Comparison of ENCODE assay signal across 8 cellular contexts in the genomic region with DNA sequence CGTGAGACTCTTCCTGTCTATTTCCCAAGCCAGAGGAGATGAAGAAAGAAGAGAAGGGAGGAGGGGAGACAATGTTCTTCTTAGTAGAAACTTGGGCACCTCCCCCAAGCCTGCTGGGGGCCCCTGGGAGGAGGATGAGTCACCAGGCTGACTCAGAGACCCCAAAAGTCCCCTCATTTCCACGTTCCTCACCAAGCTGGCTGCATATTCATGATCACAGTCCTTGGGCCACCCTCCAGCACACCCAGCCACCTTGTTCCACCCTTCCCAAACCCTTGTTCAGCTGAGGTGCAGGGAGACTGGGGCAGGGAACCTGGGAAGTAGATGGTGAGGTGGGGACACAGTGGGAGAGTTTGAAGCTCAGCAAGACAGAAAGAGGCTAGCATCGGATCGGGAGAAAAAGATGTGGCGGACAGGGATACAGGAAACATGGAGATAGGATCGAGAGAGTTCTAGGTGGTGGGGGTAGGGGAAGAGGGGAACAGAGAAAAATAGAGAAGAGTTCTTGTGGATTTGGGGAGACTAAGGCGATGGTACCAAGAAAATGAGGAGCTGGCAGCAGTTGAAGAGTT. TPM values are rescaled to one million over a fixed set of nuclear protein-coding genes. Genes with fewer than 3 reads are reported as not detected.
A peak's percentile ranks its signal among the peaks of the same experiment; 100 is the strongest.
DNase-seq lines count a peak whose midpoint lies in the region; ATAC-seq, FAIRE-seq and TF ChIP-seq lines count a peak whose summit lies in the region.

No MANE protein-coding gene starts in this region.

- H4K20me1 ChIP-seq in OCI-LY7 (ENCODE audit: insufficient read depth, low read length), result no peaks in the 10 kb centered on the region
- no peaks in the 10 kb centered on the region for H4K20me1 ChIP-seq in HepG2 (ENCODE audit: insufficient read depth, low read length)

- no peak overlapping the region; the same call in 1 of the 2 replicates for H3K4me2 ChIP-seq in OCI-LY7 (ENCODE audit: low read length)
- peak overlapping the region; percentile 97 for H3K4me2 ChIP-seq in HepG2 (ENCODE audit: low read depth, low read length)

- peaks cover under 1% of the 10 kb centered on the region for H3K36me3 Mint-ChIP-seq in CD4-positive, alpha-beta T cell (ENCODE audit: low read depth)

- ATAC-seq in CD4-positive, alpha-beta T cell (ENCODE audit: poor library complexity), result no peak
- ATAC-seq in HepG2, result no peak
- ATAC-seq in stimulated activated naive CD8-positive, alpha-beta T cell treated with anti-CD3 and anti-CD28 coated beads, Interleukin-15, Interleukin-2, amounts not matched to agents 100 U/mL and 50 U/mL, for 24 hours, result peak; percentile 81
- ATAC-seq in HG02981 (IDR thresholded peaks at IDR 0.05; ENCODE audit: unreplicated experiment), result no peak
- ATAC-seq in GM19463 (IDR thresholded peaks at IDR 0.05; ENCODE audit: unreplicated experiment), result no peak

- no peaks in the 10 kb centered on the region for H3K9me3 ChIP-seq in CD4-positive, alpha-beta T cell (ENCODE audit: control insufficient read depth, low read length)
- H3K9me3 ChIP-seq in OCI-LY7 (ENCODE audit: low read length), result no peaks in the 10 kb centered on the region
- H3K9me3 ChIP-seq in breast epithelium, result no peaks in the 10 kb centered on the region
- H3K9me3 ChIP-seq in HepG2 (ENCODE audit: low read length), result no peaks in the 10 kb centered on the region

- peak overlapping the region; percentile 83 for H3K9ac ChIP-seq in HepG2 (ENCODE audit: insufficient read depth, low read depth, low read length)

- no peak for TF ChIP-seq POLR2A in breast epithelium (IDR thresholded peaks at IDR 0.05)
- TF ChIP-seq POLR2A in HepG2 (IDR thresholded peaks at IDR 0.05; ENCODE audit: insufficient read depth in 1 of 2, low read depth in 2 of 2, low read length in 2 of 2), result no peak

- in situ Hi-C loops in HepG2 (cut with HindIII; ENCODE audit: extremely low pct_ligation_motif_present, low pct_unique_long_range_greater_than_20kb) (loop anchor here (5.0 to 10.0 kb wide), 2 partner anchors 188 to 301 kb away; no protein-coding TSS in a partner anchor), G401 (cut with HindIII; ENCODE audit: low sequenced_read_pairs) (no loop called here)

- H2AFZ ChIP-seq in OCI-LY7 (ENCODE audit: low read length), result peak overlapping the region; percentile 98; the same call in 1 of the 2 replicates
- H2AFZ ChIP-seq in HepG2 (ENCODE audit: low read length), result peak overlapping the region; percentile 56

- no peaks in the 10 kb centered on the region for H3K79me2 ChIP-seq in OCI-LY7 (ENCODE audit: insufficient read depth, low read depth, low read length)
- H3K79me2 ChIP-seq in HepG2 (ENCODE audit: insufficient read depth, low read length), result peaks cover 7% of the 10 kb centered on the region

- no peak for TF ChIP-seq EP300 in HepG2 (IDR thresholded peaks at IDR 0.05; ENCODE audit: low read depth in 2 of 2, low read length in 2 of 2)
- TF ChIP-seq EP300 in HepG2 (CRISPR knock-in tag; IDR thresholded peaks at IDR 0.05; ENCODE audit: borderline replicate concordance), result no peak

- WGBS in HepG2 (ENCODE audit: low lambda C conversion rate), result 12% methylated on average over 7 of the region's 7 CpGs

- no peaks in the 10 kb centered on the region for H3K9me3 Mint-ChIP-seq in CD4-positive, alpha-beta T cell

- TF ChIP-seq RAD21 in HepG2 (CRISPR knock-in tag; IDR thresholded peaks at IDR 0.05), result no peak

- CTCF ChIA-PET in CD4-positive, alpha-beta T cell (lab: Charles Lee), result interaction anchor here (1.2 to 3.2 kb wide), 5 partner anchors 28 to 188 kb away, joined by 3 to 28 read pairs (median 8); a partner anchor contains a TSS
- CTCF ChIA-PET in OCI-LY7 (lab: Charles Lee; ENCODE audit: unreplicated experiment), result interaction anchor here (0.8 kb wide), 1 partner anchor 187 kb away, joined by 3 read pairs; no protein-coding TSS in a partner anchor
- CTCF ChIA-PET in HepG2 (lab: Yijun Ruan, JAX; ENCODE audit: low intra/inter-chr PET ratio, low total read pairs), result interaction anchor here (1.8 to 2.9 kb wide), 2 partner anchors 164 to 188 kb away, joined by 21 to 35 read pairs; no protein-coding TSS in a partner anchor

- TF ChIP-seq CTCF in CD4-positive, alpha-beta T cell (IDR thresholded peaks at IDR 0.05), result no peak
- TF ChIP-seq CTCF in OCI-LY7 (conservative IDR thresholded peaks at IDR 0.05; ENCODE audit: low read length) (no peak), breast epithelium (IDR thresholded peaks at IDR 0.05) (no peak), HepG2 (CRISPR knock-in tag; IDR thresholded peaks at IDR 0.05) (no peak)

- H3K4me3 ChIP-seq in OCI-LY7 (ENCODE audit: low read depth, low read length, poor library complexity, severe bottlenecking) (no peak overlapping the region), breast epithelium (peak overlapping the region; percentile 59 to 76 (median 66)), HepG2 (replicated peaks in 1 of 3; ENCODE audit: insufficient read depth in 1 of 3, low read depth in 2 of 3, low read length in 3 of 3) (peak overlapping the region; percentile 79 to 93 (median 89))

- no peak overlapping the region for H3K27ac Mint-ChIP-seq in CD4-positive, alpha-beta T cell

- H3K4me3 Mint-ChIP-seq in CD4-positive, alpha-beta T cell, result peak overlapping the region; percentile 47

- DNase-seq in CD4-positive, alpha-beta T cell, result no peak
- DNase-seq in OCI-LY7 (ENCODE audit: low spot score) (no peak), breast epithelium (ENCODE audit: low spot score in 2 of 2) (no peak), HepG2 (ENCODE audit: low spot score) (no peak), G401 (ENCODE audit: low spot score) (no peak)
- DNase-seq in stimulated activated naive CD8-positive, alpha-beta T cell treated with anti-CD3 and anti-CD28 coated beads, Interleukin-15, Interleukin-2, amounts not matched to agents 100 U/mL and 50 U/mL, for 24 hours, result peak; percentile 71

- no peak overlapping the region for H3K27ac ChIP-seq in CD4-positive, alpha-beta T cell (ENCODE audit: low read depth, low read length)
- no peak overlapping the region for H3K27ac ChIP-seq in OCI-LY7 (ENCODE audit: low read depth, low read length, poor library complexity, severe bottlenecking)
- peak overlapping the region; percentile 67 to 77 for H3K27ac ChIP-seq in breast epithelium
- H3K27ac ChIP-seq in HepG2 (ENCODE audit: extremely low read length, insufficient read depth, low read length), result peak overlapping the region; percentile 46

- no TSS peak for BruUV-seq in OCI-LY7 (replicated peaks; lab: Mats Ljungman, UMichigan)
- TSS peak; percentile 35 for BruUV-seq in HepG2 (replicated peaks; lab: Mats Ljungman, UMichigan)

- H3K27me3 Mint-ChIP-seq in CD4-positive, alpha-beta T cell, result peaks cover 17% of the 10 kb centered on the region

- H3K27me3 ChIP-seq in CD4-positive, alpha-beta T cell (ENCODE audit: control insufficient read depth, insufficient read depth, low read length), result no peaks in the 10 kb centered on the region
- H3K27me3 ChIP-seq in breast epithelium (no peaks in the 10 kb centered on the region), HepG2 (ENCODE audit: control insufficient read depth in 1 of 2, insufficient read depth in 2 of 2, low read length in 2 of 2) (no peaks in the 10 kb centered on the region; a peak in 1 of 5 replicates)

- intact Hi-C loops in CD4-positive, alpha-beta T cell (cut with DNase I, micrococcal nuclease), result loop anchor here in 1 of 2 experiments (2.0 to 5.0 kb wide), 3 partner anchors 258 to 413 kb away; a partner anchor contains a TSS
- intact Hi-C loops in OCI-LY7 (cut with micrococcal nuclease; ENCODE audit: unreplicated experiment), result loop anchor here (10.0 kb wide), 1 partner anchor 471 kb away; no protein-coding TSS in a partner anchor
- intact Hi-C loops in breast epithelium (cut with DNase I; ENCODE audit: low total_unique reads), result no loop called here
- intact Hi-C loops in HepG2 (cut with micrococcal nuclease; ENCODE audit: unreplicated experiment), result loop anchor here (5.0 kb wide), 1 partner anchor 308 kb away; a partner anchor contains a TSS

- no peaks in the 10 kb centered on the region for H3K36me3 ChIP-seq in OCI-LY7 (ENCODE audit: insufficient read depth, low read length)
- H3K36me3 ChIP-seq in breast epithelium, result no peaks in the 10 kb centered on the region
- no peaks in the 10 kb centered on the region; a peak in 1 of 5 replicates for H3K36me3 ChIP-seq in HepG2 (replicated peaks in 1 of 2; ENCODE audit: control insufficient read depth in 1 of 2, insufficient read depth in 2 of 2, low read length in 2 of 2)

- peaks cover 16% of the 10 kb centered on the region for H3K4me1 Mint-ChIP-seq in CD4-positive, alpha-beta T cell (ENCODE audit: low read depth)

- POLR2A ChIA-PET in CD4-positive, alpha-beta T cell (lab: Charles Lee), result interaction anchor here (0.6 to 3.0 kb wide), 6 partner anchors 9 to 352 kb away, joined by 3 to 29 read pairs (median 4); a partner anchor contains a TSS
- POLR2A ChIA-PET in OCI-LY7 (lab: Charles Lee), result interaction anchor here (1.0 to 1.8 kb wide), 3 partner anchors 8 to 22 kb away, joined by 4 to 5 read pairs (median 5); a partner anchor contains a TSS
- POLR2A ChIA-PET in HepG2 (lab: Yijun Ruan, JAX), result interaction anchor here (0.8 to 7.5 kb wide), 10 partner anchors 8 to 258 kb away, joined by 3 to 92 read pairs (median 7); a partner anchor contains a TSS

- no peak for FAIRE-seq in HepG2 (lab: Jason Lieb, UNC)

- peaks cover 37% of the 10 kb centered on the region for H3K4me1 ChIP-seq in OCI-LY7 (ENCODE audit: insufficient read depth, low read length, poor library complexity, severe bottlenecking)
- peaks cover 3 to 8% of the 10 kb centered on the region in 2 donors for H3K4me1 ChIP-seq in breast epithelium
- H3K4me1 ChIP-seq in HepG2 (ENCODE audit: insufficient read depth, low read length), result peaks cover 19% of the 10 kb centered on the region

- no peaks in the 10 kb centered on the region for H3K9me2 ChIP-seq in OCI-LY7 (ENCODE audit: insufficient read depth, low read length)

RNA-seq across cellular contexts. Expression of a gene that starts 0.7 kb away (rescaled TPM):
- under 1 TPM; 0.28 to 0.30 TPM for total RNA-seq in CD4-positive, alpha-beta T cell
- 0.16 and 0.72 TPM in 2 replicates for total RNA-seq in OCI-LY7 (2014; rRNA removed; shearing (Covaris generic))
- total RNA-seq in OCI-LY7 (2022) (0.89 and 1.3 TPM in 2 replicates), breast epithelium (10 to 100 TPM; 45.8 to 68.3 (median 62.6) TPM), HepG2 (2016; rRNA removed; fragmentation: Illumina TruSeq; extraction: Trizol) (24.7 and 28.7 TPM in 2 replicates)
- total RNA-seq in HepG2 (2016; cell fraction: cytosol; rRNA removed; fragmentation: Illumina TruSeq; extraction: Trizol; ENCODE audit: low read depth), result 27.4 and 31.6 TPM in 2 replicates
- total RNA-seq in HepG2 (2016; cell fraction: insoluble cytoplasmic fraction; rRNA removed; fragmentation: Illumina TruSeq; extraction: Trizol), result 26.5 and 27.5 TPM in 2 replicates
- 29.2 and 33.6 TPM in 2 replicates for total RNA-seq in HepG2 (2016; cell fraction: membrane; rRNA removed; fragmentation: Illumina TruSeq; extraction: Trizol)
- total RNA-seq in HepG2 (2016; cell fraction: nucleus; rRNA removed; fragmentation: Illumina TruSeq; extraction: Trizol), result 11.6 and 12.0 TPM in 2 replicates
- polyA plus RNA-seq in HepG2 (2011; rRNA removed), result 15.9 and 16.0 TPM in 2 replicates
- polyA plus RNA-seq in HepG2 (2011; cell fraction: cytosol; rRNA removed), result 14.9 and 19.2 TPM in 2 replicates
- polyA plus RNA-seq in HepG2 (2011; cell fraction: nucleus; rRNA removed), result 4.3 and 4.7 TPM in 2 replicates
- 34.3 and 42.6 TPM in 2 replicates for polyA plus RNA-seq in HepG2 (2012)
- 61.2 and 66.8 TPM in 2 replicates for polyA plus RNA-seq in HepG2 (2016; cell fraction: cytosol; fragmentation: Illumina TruSeq; extraction: Trizol; ENCODE audit: low read depth)
- polyA plus RNA-seq in HepG2 (2016; cell fraction: insoluble cytoplasmic fraction; fragmentation: Illumina TruSeq; extraction: Trizol; ENCODE audit: low read depth), result 52.2 and 60.0 TPM in 2 replicates
- 55.0 and 56.4 TPM in 2 replicates for polyA plus RNA-seq in HepG2 (2016; cell fraction: membrane; fragmentation: Illumina TruSeq; extraction: Trizol; ENCODE audit: low read depth)
- polyA plus RNA-seq in HepG2 (2016; cell fraction: nucleus; fragmentation: Illumina TruSeq; extraction: Trizol; ENCODE audit: insufficient read depth, low read depth), result 31.4 and 34.6 TPM in 2 replicates
- polyA minus RNA-seq in HepG2 (2011; rRNA and poly(A)+ RNA removed; ENCODE audit: low replicate concordance), result 5.1 and 19.0 TPM in 2 replicates
- 4.1 and 5.2 TPM in 2 replicates for polyA minus RNA-seq in HepG2 (2011; cell fraction: cytosol; rRNA and poly(A)+ RNA removed)
- 4.8 TPM in 2 replicates for polyA minus RNA-seq in HepG2 (2011; cell fraction: nucleus; rRNA and poly(A)+ RNA removed)
- total RNA-seq in G401 (2014; rRNA removed; shearing (Covaris generic)), result 18.5 and 23.4 TPM in 2 replicates

RNA-seq across cellular contexts. Expression of a gene that starts 5.1 kb away (rescaled TPM):
- total RNA-seq in CD4-positive, alpha-beta T cell, result 1,000 to 10,000 TPM; 7,636 to 8,442 TPM
- 4,465 and 5,738 TPM in 2 replicates for total RNA-seq in OCI-LY7 (2014; rRNA removed; shearing (Covaris generic))
- total RNA-seq in OCI-LY7 (2022), result 2,833 and 3,163 TPM in 2 replicates
- 1,000 to 10,000 TPM; 2,845 to 3,909 (median 3,226) TPM for total RNA-seq in breast epithelium
- 3,737 and 4,047 TPM in 2 replicates for total RNA-seq in HepG2 (2016; rRNA removed; fragmentation: Illumina TruSeq; extraction: Trizol)
- total RNA-seq in HepG2 (2016; cell fraction: cytosol; rRNA removed; fragmentation: Illumina TruSeq; extraction: Trizol; ENCODE audit: low read depth), result 7,018 and 7,793 TPM in 2 replicates
- 3,754 and 4,367 TPM in 2 replicates for total RNA-seq in HepG2 (2016; cell fraction: insoluble cytoplasmic fraction; rRNA removed; fragmentation: Illumina TruSeq; extraction: Trizol)
- total RNA-seq in HepG2 (2016; cell fraction: membrane; rRNA removed; fragmentation: Illumina TruSeq; extraction: Trizol), result 10,548 and 11,167 TPM in 2 replicates
- total RNA-seq in HepG2 (2016; cell fraction: nucleus; rRNA removed; fragmentation: Illumina TruSeq; extraction: Trizol), result 1,390 and 1,410 TPM in 2 replicates
- polyA plus RNA-seq in HepG2 (2011; rRNA removed), result 9,964 and 10,356 TPM in 2 replicates
- polyA plus RNA-seq in HepG2 (2011; cell fraction: cytosol; rRNA removed), result 3,302 and 3,959 TPM in 2 replicates
- 1,159 and 1,716 TPM in 2 replicates for polyA plus RNA-seq in HepG2 (2011; cell fraction: nucleus; rRNA removed)
- 6,362 and 9,626 TPM in 2 replicates for polyA plus RNA-seq in HepG2 (2012)
- 10,194 and 10,575 TPM in 2 replicates for polyA plus RNA-seq in HepG2 (2016; cell fraction: cytosol; fragmentation: Illumina TruSeq; extraction: Trizol; ENCODE audit: low read depth)
- 5,061 and 5,658 TPM in 2 replicates for polyA plus RNA-seq in HepG2 (2016; cell fraction: insoluble cytoplasmic fraction; fragmentation: Illumina TruSeq; extraction: Trizol; ENCODE audit: low read depth)
- 12,027 and 13,095 TPM in 2 replicates for polyA plus RNA-seq in HepG2 (2016; cell fraction: membrane; fragmentation: Illumina TruSeq; extraction: Trizol; ENCODE audit: low read depth)
- 2,852 and 3,004 TPM in 2 replicates for polyA plus RNA-seq in HepG2 (2016; cell fraction: nucleus; fragmentation: Illumina TruSeq; extraction: Trizol; ENCODE audit: insufficient read depth, low read depth)
- 343 and 788 TPM in 2 replicates for polyA minus RNA-seq in HepG2 (2011; rRNA and poly(A)+ RNA removed; ENCODE audit: low replicate concordance)
- 376 and 497 TPM in 2 replicates for polyA minus RNA-seq in HepG2 (2011; cell fraction: cytosol; rRNA and poly(A)+ RNA removed)
- polyA minus RNA-seq in HepG2 (2011; cell fraction: nucleus; rRNA and poly(A)+ RNA removed), result 262 and 417 TPM in 2 replicates
- total RNA-seq in G401 (2014; rRNA removed; shearing (Covaris generic)), result 2,657 and 4,065 TPM in 2 replicates

RNA-seq across cellular contexts. Expression of a gene that starts 8.0 kb away (rescaled TPM):
- 10 to 100 TPM; 80.4 to 80.9 TPM for total RNA-seq in CD4-positive, alpha-beta T cell
- 169 and 178 TPM in 2 replicates for total RNA-seq in OCI-LY7 (2014; rRNA removed; shearing (Covaris generic))
- total RNA-seq in OCI-LY7 (2022) (107 and 124 TPM in 2 replicates), breast epithelium (100 to 1,000 TPM; 237 to 315 (median 268) TPM), HepG2 (2016; rRNA removed; fragmentation: Illumina TruSeq; extraction: Trizol) (66.8 and 99.2 TPM in 2 replicates)
- 360 and 420 TPM in 2 replicates for total RNA-seq in HepG2 (2016; cell fraction: cytosol; rRNA removed; fragmentation: Illumina TruSeq; extraction: Trizol; ENCODE audit: low read depth)
- total RNA-seq in HepG2 (2016; cell fraction: insoluble cytoplasmic fraction; rRNA removed; fragmentation: Illumina TruSeq; extraction: Trizol), result 56.2 and 94.9 TPM in 2 replicates
- 294 and 339 TPM in 2 replicates for total RNA-seq in HepG2 (2016; cell fraction: membrane; rRNA removed; fragmentation: Illumina TruSeq; extraction: Trizol)
- 49.2 and 54.2 TPM in 2 replicates for total RNA-seq in HepG2 (2016; cell fraction: nucleus; rRNA removed; fragmentation: Illumina TruSeq; extraction: Trizol)
- 90.3 and 96.7 TPM in 2 replicates for polyA plus RNA-seq in HepG2 (2011; rRNA removed)
- polyA plus RNA-seq in HepG2 (2011; cell fraction: cytosol; rRNA removed), result 113 and 147 TPM in 2 replicates
- polyA plus RNA-seq in HepG2 (2011; cell fraction: nucleus; rRNA removed), result 63.3 and 75.8 TPM in 2 replicates
- 63.8 and 72.9 TPM in 2 replicates for polyA plus RNA-seq in HepG2 (2012)
- polyA plus RNA-seq in HepG2 (2016; cell fraction: cytosol; fragmentation: Illumina TruSeq; extraction: Trizol; ENCODE audit: low read depth), result 451 and 524 TPM in 2 replicates
- polyA plus RNA-seq in HepG2 (2016; cell fraction: insoluble cytoplasmic fraction; fragmentation: Illumina TruSeq; extraction: Trizol; ENCODE audit: low read depth), result 64.3 and 74.6 TPM in 2 replicates
- 289 and 331 TPM in 2 replicates for polyA plus RNA-seq in HepG2 (2016; cell fraction: membrane; fragmentation: Illumina TruSeq; extraction: Trizol; ENCODE audit: low read depth)
- polyA plus RNA-seq in HepG2 (2016; cell fraction: nucleus; fragmentation: Illumina TruSeq; extraction: Trizol; ENCODE audit: insufficient read depth, low read depth), result 87.8 and 94.9 TPM in 2 replicates
- 39.7 and 118 TPM in 2 replicates for polyA minus RNA-seq in HepG2 (2011; rRNA and poly(A)+ RNA removed; ENCODE audit: low replicate concordance)
- 23.9 and 26.3 TPM in 2 replicates for polyA minus RNA-seq in HepG2 (2011; cell fraction: cytosol; rRNA and poly(A)+ RNA removed)
- polyA minus RNA-seq in HepG2 (2011; cell fraction: nucleus; rRNA and poly(A)+ RNA removed), result 16.4 and 19.4 TPM in 2 replicates
- 196 TPM in 2 replicates for total RNA-seq in G401 (2014; rRNA removed; shearing (Covaris generic))

RNA-seq across cellular contexts. Expression of a gene that starts 17.7 kb away (rescaled TPM):
- 1 to 10 TPM; 2.9 to 3.9 TPM for total RNA-seq in CD4-positive, alpha-beta T cell
- total RNA-seq in OCI-LY7 (2014; rRNA removed; shearing (Covaris generic)), result 17.0 and 17.4 TPM in 2 replicates
- total RNA-seq in OCI-LY7 (2022) (28.2 and 32.0 TPM in 2 replicates), breast epithelium (10 to 100 TPM; 10.6 to 80.5 (median 65.2) TPM), HepG2 (2016; rRNA removed; fragmentation: Illumina TruSeq; extraction: Trizol) (7.8 and 9.9 TPM in 2 replicates)
- total RNA-seq in HepG2 (2016; cell fraction: cytosol; rRNA removed; fragmentation: Illumina TruSeq; extraction: Trizol; ENCODE audit: low read depth), result 2.6 and 3.2 TPM in 2 replicates
- total RNA-seq in HepG2 (2016; cell fraction: insoluble cytoplasmic fraction; rRNA removed; fragmentation: Illumina TruSeq; extraction: Trizol), result 8.3 and 10.7 TPM in 2 replicates
- 6.5 and 7.8 TPM in 2 replicates for total RNA-seq in HepG2 (2016; cell fraction: membrane; rRNA removed; fragmentation: Illumina TruSeq; extraction: Trizol)
- 8.4 and 9.8 TPM in 2 replicates for total RNA-seq in HepG2 (2016; cell fraction: nucleus; rRNA removed; fragmentation: Illumina TruSeq; extraction: Trizol)
- 17.4 and 18.7 TPM in 2 replicates for polyA plus RNA-seq in HepG2 (2011; rRNA removed)
- 13.1 and 18.4 TPM in 2 replicates for polyA plus RNA-seq in HepG2 (2011; cell fraction: cytosol; rRNA removed)
- 36.4 and 41.3 TPM in 2 replicates for polyA plus RNA-seq in HepG2 (2011; cell fraction: nucleus; rRNA removed)
- 9.7 and 10.7 TPM in 2 replicates for polyA plus RNA-seq in HepG2 (2012)
- polyA plus RNA-seq in HepG2 (2016; cell fraction: cytosol; fragmentation: Illumina TruSeq; extraction: Trizol; ENCODE audit: low read depth), result 2.0 and 2.6 TPM in 2 replicates
- polyA plus RNA-seq in HepG2 (2016; cell fraction: insoluble cytoplasmic fraction; fragmentation: Illumina TruSeq; extraction: Trizol; ENCODE audit: low read depth), result 8.4 and 10.9 TPM in 2 replicates
- 4.1 and 6.4 TPM in 2 replicates for polyA plus RNA-seq in HepG2 (2016; cell fraction: membrane; fragmentation: Illumina TruSeq; extraction: Trizol; ENCODE audit: low read depth)
- 15.7 and 16.0 TPM in 2 replicates for polyA plus RNA-seq in HepG2 (2016; cell fraction: nucleus; fragmentation: Illumina TruSeq; extraction: Trizol; ENCODE audit: insufficient read depth, low read depth)
- 22.4 and 31.3 TPM in 2 replicates for polyA minus RNA-seq in HepG2 (2011; rRNA and poly(A)+ RNA removed; ENCODE audit: low replicate concordance)
- 5.7 and 9.4 TPM in 2 replicates for polyA minus RNA-seq in HepG2 (2011; cell fraction: cytosol; rRNA and poly(A)+ RNA removed)
- polyA minus RNA-seq in HepG2 (2011; cell fraction: nucleus; rRNA and poly(A)+ RNA removed), result 10.2 and 12.7 TPM in 2 replicates
- total RNA-seq in G401 (2014; rRNA removed; shearing (Covaris generic)), result 12.0 and 13.4 TPM in 2 replicates

RNA-seq across cellular contexts. Expression of a gene that starts 22.1 kb away (rescaled TPM):
- 1 to 10 TPM; 6.4 to 6.9 TPM for total RNA-seq in CD4-positive, alpha-beta T cell
- 44.2 and 45.5 TPM in 2 replicates for total RNA-seq in OCI-LY7 (2014; rRNA removed; shearing (Covaris generic))
- total RNA-seq in OCI-LY7 (2022) (32.7 and 41.6 TPM in 2 replicates), breast epithelium (100 to 1,000 TPM; 102 to 119 (median 111) TPM), HepG2 (2016; rRNA removed; fragmentation: Illumina TruSeq; extraction: Trizol) (47.5 and 78.4 TPM in 2 replicates)
- total RNA-seq in HepG2 (2016; cell fraction: cytosol; rRNA removed; fragmentation: Illumina TruSeq; extraction: Trizol; ENCODE audit: low read depth), result 18.4 and 21.0 TPM in 2 replicates
- 44.8 and 83.0 TPM in 2 replicates for total RNA-seq in HepG2 (2016; cell fraction: insoluble cytoplasmic fraction; rRNA removed; fragmentation: Illumina TruSeq; extraction: Trizol)
- 48.8 and 53.3 TPM in 2 replicates for total RNA-seq in HepG2 (2016; cell fraction: membrane; rRNA removed; fragmentation: Illumina TruSeq; extraction: Trizol)
- total RNA-seq in HepG2 (2016; cell fraction: nucleus; rRNA removed; fragmentation: Illumina TruSeq; extraction: Trizol), result 62.5 and 68.3 TPM in 2 replicates
- 71.2 and 80.5 TPM in 2 replicates for polyA plus RNA-seq in HepG2 (2011; rRNA removed)
- polyA plus RNA-seq in HepG2 (2011; cell fraction: cytosol; rRNA removed), result 85.8 and 89.3 TPM in 2 replicates
- 45.4 and 53.1 TPM in 2 replicates for polyA plus RNA-seq in HepG2 (2011; cell fraction: nucleus; rRNA removed)
- 45.9 and 65.4 TPM in 2 replicates for polyA plus RNA-seq in HepG2 (2012)
- polyA plus RNA-seq in HepG2 (2016; cell fraction: cytosol; fragmentation: Illumina TruSeq; extraction: Trizol; ENCODE audit: low read depth), result 17.5 and 20.5 TPM in 2 replicates
- 42.6 and 45.0 TPM in 2 replicates for polyA plus RNA-seq in HepG2 (2016; cell fraction: insoluble cytoplasmic fraction; fragmentation: Illumina TruSeq; extraction: Trizol; ENCODE audit: low read depth)
- polyA plus RNA-seq in HepG2 (2016; cell fraction: membrane; fragmentation: Illumina TruSeq; extraction: Trizol; ENCODE audit: low read depth), result 36.5 and 40.5 TPM in 2 replicates
- 87.4 and 101 TPM in 2 replicates for polyA plus RNA-seq in HepG2 (2016; cell fraction: nucleus; fragmentation: Illumina TruSeq; extraction: Trizol; ENCODE audit: insufficient read depth, low read depth)
- polyA minus RNA-seq in HepG2 (2011; rRNA and poly(A)+ RNA removed; ENCODE audit: low replicate concordance), result 112 and 159 TPM in 2 replicates
- polyA minus RNA-seq in HepG2 (2011; cell fraction: cytosol; rRNA and poly(A)+ RNA removed), result 38.9 and 39.9 TPM in 2 replicates
- 14.5 and 19.6 TPM in 2 replicates for polyA minus RNA-seq in HepG2 (2011; cell fraction: nucleus; rRNA and poly(A)+ RNA removed)
- 251 and 259 TPM in 2 replicates for total RNA-seq in G401 (2014; rRNA removed; shearing (Covaris generic))

Comparison
In these comparisons a context has a peak if more than half of its experiments do, and no peak if none do; other contexts are left out.
1. H3K27ac ChIP-seq: peak in breast epithelium (2 of 2) and HepG2 (single experiment); none in CD4-positive, alpha-beta T cell (single experiment) and OCI-LY7 (single experiment).